ENCODE assay signal across 21 cellular contexts in the genomic region with DNA sequence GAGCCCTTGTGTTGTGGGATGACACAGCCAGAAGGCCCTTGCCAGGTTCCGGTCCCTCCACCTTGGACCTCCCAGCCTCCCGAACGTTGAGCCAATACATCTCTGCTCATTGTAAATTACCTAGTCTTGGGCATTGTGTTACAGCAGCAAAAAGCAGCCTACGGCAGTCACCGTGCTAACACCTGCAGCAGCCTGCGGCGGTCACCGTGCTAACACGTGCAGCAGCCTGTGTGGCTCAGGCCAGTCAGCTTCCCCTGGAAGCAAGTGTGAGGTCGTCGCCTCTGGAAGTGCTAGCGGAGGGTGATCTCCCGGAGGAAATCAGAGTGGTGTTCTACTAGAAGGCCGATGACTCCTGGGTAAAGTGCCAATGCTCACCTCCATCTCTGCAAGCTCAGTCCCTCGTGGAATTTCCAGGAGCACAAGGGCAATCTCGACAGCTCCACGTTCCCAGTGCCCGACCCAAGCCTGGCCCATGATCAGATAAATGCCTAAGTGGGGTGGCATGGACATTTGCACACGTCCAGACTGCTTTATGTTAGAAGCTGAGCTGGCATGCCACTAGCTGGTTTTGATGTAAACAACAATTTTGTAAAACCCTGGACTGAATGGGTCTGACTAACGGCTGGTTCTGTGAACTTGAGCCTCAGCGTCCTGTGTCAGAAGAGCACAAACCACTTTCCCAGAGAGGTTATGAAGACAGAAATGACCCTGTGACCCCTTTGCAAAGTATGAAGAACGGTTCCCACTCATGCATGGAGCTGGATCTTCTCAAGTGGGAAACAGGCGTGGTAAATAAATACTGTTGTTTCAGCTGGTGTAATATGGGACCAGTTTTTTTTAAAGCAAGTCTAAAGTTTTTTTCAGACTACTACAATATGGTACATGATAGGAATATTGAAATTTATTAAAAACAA. TPM values are rescaled to one million over a fixed set of nuclear protein-coding genes. Genes with fewer than 3 reads are reported as not detected.
DNase-seq lines count a peak whose midpoint lies in the region; ATAC-seq and TF ChIP-seq lines count a peak whose summit lies in the region.
"Had no signal": no experiment of that assay in that cellular context is flagged by ENCODE, and none has a peak within 500 bp of the region (broad histone marks: within the 10 kb centered on the region; RNA-seq: fewer than 3 reads in every experiment).

No MANE protein-coding gene starts in this region.

- H3K4me3 ChIP-seq in IMR-90 (ENCODE audit: insufficient read depth, low read depth, low read length) = no peak overlapping the region
- H3K4me3 ChIP-seq: MG63, right lobe of liver, suprapubic skin had no signal

- H3K4ac ChIP-seq in IMR-90 (ENCODE audit: low read depth, low read length) = no peak overlapping the region

- H3K9ac ChIP-seq in IMR-90 (ENCODE audit: low read depth, low read length) = no peak overlapping the region

- no peak overlapping the region for H4K91ac ChIP-seq in IMR-90 (ENCODE audit: insufficient read depth, low read depth, low read length)

- intact Hi-C loops in IMR-90 (cut with micrococcal nuclease) = no loop called here

- POLR2A ChIA-PET in IMR-90 (lab: Charles Lee; ENCODE audit: unreplicated experiment) = no interaction called here
- POLR2A ChIA-PET in naive thymus-derived CD8-positive, alpha-beta T cell (lab: Charles Lee) = no interaction called here

- no peak overlapping the region for H3K4me2 ChIP-seq in IMR-90 (ENCODE audit: low read depth, low read length)

- no peak overlapping the region for H3K18ac ChIP-seq in IMR-90 (ENCODE audit: low read depth, low read length)

- no peak overlapping the region for H3K14ac ChIP-seq in IMR-90 (replicated peaks; ENCODE audit: low read depth, low read length)

- H3K27me3 ChIP-seq in IMR-90 (ENCODE audit: control insufficient read depth, insufficient read depth, low read length) = no peaks in the 10 kb centered on the region
- H3K27me3 ChIP-seq: MG63, right lobe of liver, suprapubic skin had no signal

- ATAC-seq in IMR-90 (ENCODE audit: low read depth) = peak; percentile 27; the same call in 1 of the 2 replicates
- ATAC-seq in stimulated activated naive B cell treated with anti-CD40 and anti-IgM and Interleukin-4, amounts not matched to agents 10 μg/mL and 1 μg/mL and 100 μg/mL, for 72 hours (replicated peaks) = no peak
- ATAC-seq in naive thymus-derived CD8-positive, alpha-beta T cell = no peak
- ATAC-seq: activated CD8-positive, alpha-beta T cell treated with anti-CD3 and anti-CD28 coated beads for 36 hours had no signal

- DNase-seq in IMR-90 (no peak), NCI-H345 treated with DMSO at 0.1 percent for 48 hours (lab: John Stamatoyannopoulos, UW; ENCODE audit: unreplicated experiment) (peak; percentile 10), islet precursor cell (peak; percentile 50), medulla oblongata (ENCODE audit: extremely low spot score) (no peak)
- no peak for DNase-seq in stimulated activated naive B cell treated with anti-CD40 and anti-IgM and Interleukin-4, amounts not matched to agents 10 μg/mL and 1 μg/mL and 100 μg/mL, for 72 hours
- DNase-seq in activated CD4-positive, alpha-beta T cell treated with anti-CD3 and anti-CD28 coated beads for 4 hours = no peak
- DNase-seq in naive thymus-derived CD8-positive, alpha-beta T cell = no peak
- DNase-seq: activated CD8-positive, alpha-beta T cell treated with anti-CD3 and anti-CD28 coated beads for 36 hours; activated T-cell treated with anti-CD3 and anti-CD28 coated beads, Interleukin-2, amount 50 U/mL, for 72 hours; MG63; NCI-H2081 treated with DMSO at 0.1 percent for 48 hours; occipital lobe; stimulated activated CD4-positive, alpha-beta T cell treated with anti-CD3 and anti-CD28 coated beads, Interleukin-2, amount 100 ng/mL, for 48 hours; WERI-Rb-1 had no signal

- no peak overlapping the region for H2BK5ac ChIP-seq in IMR-90 (ENCODE audit: low read depth, low read length, poor library complexity, severe bottlenecking)

- H2BK120ac ChIP-seq in IMR-90 (ENCODE audit: low read depth, low read length) = no peak overlapping the region

- no peak overlapping the region for H3K56ac ChIP-seq in IMR-90 (ENCODE audit: extremely low read depth, insufficient read depth, low read length)

- no peaks in the 10 kb centered on the region for H3K27me3 Mint-ChIP-seq in stimulated activated naive B cell treated with anti-CD40 and anti-IgM and Interleukin-4, amounts not matched to agents 10 μg/mL and 1 μg/mL and 100 μg/mL, for 72 hours
- H3K27me3 Mint-ChIP-seq in naive thymus-derived CD8-positive, alpha-beta T cell = no peaks in the 10 kb centered on the region
- H3K27me3 Mint-ChIP-seq: activated CD8-positive, alpha-beta T cell treated with anti-CD3 and anti-CD28 coated beads for 36 hours; activated naive CD8-positive, alpha-beta T cell; dendritic cell treated with granulocyte-macrophage colony-stimulating factor and Interleukin-4, amounts not matched to agents 40 ng/mL and 50 ng/mL, for 4 days had no signal

- H3K9me3 Mint-ChIP-seq in stimulated activated naive B cell treated with anti-CD40 and anti-IgM and Interleukin-4, amounts not matched to agents 10 μg/mL and 1 μg/mL and 100 μg/mL, for 72 hours = peaks cover 0 to 5% of the 10 kb centered on the region in 2 donors
- peaks cover 0 to 7% (median 0%) of the 10 kb centered on the region in 9 donors for H3K9me3 Mint-ChIP-seq in naive thymus-derived CD8-positive, alpha-beta T cell
- H3K9me3 Mint-ChIP-seq: activated CD8-positive, alpha-beta T cell treated with anti-CD3 and anti-CD28 coated beads for 36 hours; activated T-cell treated with anti-CD3 and anti-CD28 coated beads, Interleukin-2, amount 50 U/mL, for 72 hours; dendritic cell treated with granulocyte-macrophage colony-stimulating factor and Interleukin-4, amounts not matched to agents 40 ng/mL and 50 ng/mL, for 4 days had no signal

- peak overlapping the region; percentile 88 for H3K27ac Mint-ChIP-seq in stimulated activated naive B cell treated with anti-CD40 and anti-IgM and Interleukin-4, amounts not matched to agents 10 μg/mL and 1 μg/mL and 100 μg/mL, for 72 hours
- peak overlapping the region in 3 of 10 donors; percentile 60 to 83 (median 66) for H3K27ac Mint-ChIP-seq in naive thymus-derived CD8-positive, alpha-beta T cell
- H3K27ac Mint-ChIP-seq: activated CD8-positive, alpha-beta T cell treated with anti-CD3 and anti-CD28 coated beads for 36 hours; activated naive CD8-positive, alpha-beta T cell; activated T-cell treated with anti-CD3 and anti-CD28 coated beads, Interleukin-2, amount 50 U/mL, for 72 hours had no signal

- no peak overlapping the region for H2AFZ ChIP-seq in IMR-90 (replicated peaks; ENCODE audit: low read length, poor library complexity)

- peaks cover 1% of the 10 kb centered on the region; the same call in 1 of the 2 replicates for H3K4me1 ChIP-seq in IMR-90 (ENCODE audit: control insufficient read depth, insufficient read depth, low read length)
- H3K4me1 ChIP-seq: right lobe of liver had no signal

- H3K36me3 ChIP-seq in IMR-90 (ENCODE audit: control insufficient read depth, insufficient read depth, low read length) = peaks cover 25% of the 10 kb centered on the region

- CTCF ChIA-PET in IMR-90 (lab: Yijun Ruan, JAX) = no interaction called here

- H3K79me1 ChIP-seq in IMR-90 (ENCODE audit: low read depth in 1 of 2, low read length in 2 of 2) = no peaks in the 10 kb centered on the region

- H3K23ac ChIP-seq in IMR-90 (ENCODE audit: low read depth, low read length) = no peak overlapping the region

- no peak overlapping the region for H3K4me3 Mint-ChIP-seq in stimulated activated naive B cell treated with anti-CD40 and anti-IgM and Interleukin-4, amounts not matched to agents 10 μg/mL and 1 μg/mL and 100 μg/mL, for 72 hours
- H3K4me3 Mint-ChIP-seq in naive thymus-derived CD8-positive, alpha-beta T cell = no peak overlapping the region
- H3K4me3 Mint-ChIP-seq: activated CD8-positive, alpha-beta T cell treated with anti-CD3 and anti-CD28 coated beads for 36 hours; activated naive CD8-positive, alpha-beta T cell; activated T-cell treated with anti-CD3 and anti-CD28 coated beads, Interleukin-2, amount 50 U/mL, for 72 hours; dendritic cell treated with granulocyte-macrophage colony-stimulating factor and Interleukin-4, amounts not matched to agents 40 ng/mL and 50 ng/mL, for 4 days had no signal

- no peak for TF ChIP-seq CTCF in IMR-90 (conservative IDR thresholded peaks at IDR 0.05; ENCODE audit: low read depth, low read length)

- no peak for TF ChIP-seq RAD21 in IMR-90 (IDR thresholded peaks at IDR 0.05; ENCODE audit: low read length)

- no peaks in the 10 kb centered on the region for H3K9me3 ChIP-seq in IMR-90 (ENCODE audit: control insufficient read depth, insufficient read depth, low read length)
- H3K9me3 ChIP-seq: MG63, right lobe of liver, suprapubic skin had no signal

- 88% methylated on average over 10 of the region's 23 CpGs; no CpG with 5 or more reads in 1 of the 2 experiments for WGBS in IMR-90 (ENCODE audit: extremely low coverage in 2 of 2, insufficient read length in 1 of 2), 2 experiments

- no peak overlapping the region for H2AK5ac ChIP-seq in IMR-90 (ENCODE audit: low read depth, low read length)

- no peaks in the 10 kb centered on the region; the same call in 1 of the 2 replicates for H3K9me1 ChIP-seq in IMR-90 (ENCODE audit: insufficient read depth, low read length)

- H4K8ac ChIP-seq in IMR-90 (ENCODE audit: low read depth in 2 of 2, low read length in 2 of 2) = no peak overlapping the region

- TF ChIP-seq POLR2A in IMR-90 (IDR thresholded peaks at IDR 0.05; ENCODE audit: low read depth, low read length) = no peak

- no peak overlapping the region for H2BK15ac ChIP-seq in IMR-90 (ENCODE audit: low read depth, low read length)

- dilution Hi-C loops in IMR-90 (cut with HindIII; ENCODE audit: low sequenced_read_pairs, unreplicated experiment) = no loop called here

- in situ Hi-C loops in IMR-90 (cut with MboI; ENCODE audit: low sequenced_read_pairs) = no loop called here

- H3K27ac ChIP-seq in IMR-90 (ENCODE audit: insufficient read depth, low read length) = no peak overlapping the region
- H3K27ac ChIP-seq: epithelial cell of prostate, right lobe of liver, suprapubic skin, WERI-Rb-1 had no signal

- no TSS peak for BruUV-seq in IMR-90 (replicated peaks; lab: Mats Ljungman, UMichigan)

- peak overlapping the region; percentile 68 for H2AK9ac ChIP-seq in IMR-90 (replicated peaks; ENCODE audit: low read depth, low read length, poor library complexity)

- H2BK20ac ChIP-seq in IMR-90 (ENCODE audit: low read depth, low read length) = no peak overlapping the region

- H3K4me1 Mint-ChIP-seq in stimulated activated naive B cell treated with anti-CD40 and anti-IgM and Interleukin-4, amounts not matched to agents 10 μg/mL and 1 μg/mL and 100 μg/mL, for 72 hours = peaks cover 8 to 9% of the 10 kb centered on the region in 2 donors
- peaks cover 0 to 3% (median 0%) of the 10 kb centered on the region in 4 donors for H3K4me1 Mint-ChIP-seq in naive thymus-derived CD8-positive, alpha-beta T cell

- H3K36me3 Mint-ChIP-seq in stimulated activated naive B cell treated with anti-CD40 and anti-IgM and Interleukin-4, amounts not matched to agents 10 μg/mL and 1 μg/mL and 100 μg/mL, for 72 hours = peaks cover 46 to 71% of the 10 kb centered on the region in 2 donors
- peaks cover 8 to 44% (median 26%) of the 10 kb centered on the region in 3 donors for H3K36me3 Mint-ChIP-seq in naive thymus-derived CD8-positive, alpha-beta T cell

- H4K20me1 ChIP-seq in IMR-90 (ENCODE audit: insufficient read depth, low read length) = no peaks in the 10 kb centered on the region

- H4K5ac ChIP-seq in IMR-90 (ENCODE audit: low read depth, low read length) = no peak overlapping the region

RNA-seq across cellular contexts. Expression of a gene that starts 11.4 kb away (rescaled TPM):
- not detected in 2 replicates for total RNA-seq in IMR-90 (2012; rRNA removed)
- not detected in 2 replicates for polyA plus RNA-seq in IMR-90 (2012; rRNA removed)
- polyA plus RNA-seq in IMR-90 (2012; cell fraction: cytosol; rRNA removed) = not detected in 2 replicates
- 0.06 and 0.13 TPM in 2 replicates for polyA plus RNA-seq in IMR-90 (2012; cell fraction: nucleus; rRNA removed; ENCODE audit: low replicate concordance)
- total RNA-seq in naive thymus-derived CD8-positive, alpha-beta T cell = not detected
- polyA plus RNA-seq in naive thymus-derived CD8-positive, alpha-beta T cell = not detected
- total RNA-seq: activated CD8-positive, alpha-beta T cell treated with anti-CD3 and anti-CD28 coated beads for 36 hours; mononuclear cell; T-helper 1 cell treated with Interleukin-12 subunit alpha and Interleukin-12 subunit beta and Interleukin-4 antibody, amounts not matched to agents 30 ng/mL and 1 ng/mL, for 36 hours had no signal

RNA-seq across cellular contexts. Expression of a gene that starts 26.7 kb away (rescaled TPM):
- 52.0 and 52.2 TPM in 2 replicates for total RNA-seq in IMR-90 (2012; rRNA removed)
- 59.7 and 67.9 TPM in 2 replicates for polyA plus RNA-seq in IMR-90 (2012; rRNA removed)
- polyA plus RNA-seq in IMR-90 (2012; cell fraction: cytosol; rRNA removed) = 32.4 and 58.7 TPM in 2 replicates
- polyA plus RNA-seq in IMR-90 (2012; cell fraction: nucleus; rRNA removed; ENCODE audit: low replicate concordance) = 30.9 and 48.2 TPM in 2 replicates
- total RNA-seq in naive thymus-derived CD8-positive, alpha-beta T cell = 100 to 1,000 TPM; 161 to 169 TPM
- polyA plus RNA-seq in naive thymus-derived CD8-positive, alpha-beta T cell = 100 to 1,000 TPM in 2 of 3 donors, 10 to 100 TPM in 1; 97.0 to 139 (median 111) TPM

Comparison
In these comparisons a context has a peak if more than half of its experiments do, and no peak if none do; other contexts are left out.
1. DNase-seq: peak in NCI-H345 treated with DMSO at 0.1 percent for 48 hours (single experiment) and islet precursor cell (single experiment); none in IMR-90 (single experiment), stimulated activated naive B cell treated with anti-CD40 and anti-IgM and Interleukin-4, amounts not matched to agents 10 μg/mL and 1 μg/mL and 100 μg/mL, for 72 hours (single experiment), activated CD4-positive, alpha-beta T cell treated with anti-CD3 and anti-CD28 coated beads for 4 hours (0 of 2), medulla oblongata (single experiment) and naive thymus-derived CD8-positive, alpha-beta T cell (0 of 10).